Comparison of ENCODE assay signal across 8 cellular contexts in the genomic region with DNA sequence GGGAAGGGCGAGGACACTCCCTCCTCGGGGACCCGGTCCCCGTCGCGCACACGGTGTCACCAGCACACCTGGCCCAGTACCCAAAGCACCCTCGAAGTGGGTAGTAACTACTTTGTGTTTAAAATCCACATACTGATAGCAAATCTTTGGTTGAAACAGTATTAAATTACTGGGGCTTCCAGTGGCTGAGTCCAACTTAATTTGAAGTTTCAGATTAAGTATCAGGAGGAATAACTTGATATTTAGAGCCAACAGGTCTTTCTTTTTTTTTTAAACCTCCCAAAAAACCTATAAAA. TPM values are rescaled to one million over a fixed set of nuclear protein-coding genes. Genes with fewer than 3 reads are reported as not detected.
DNase-seq lines count a peak whose midpoint lies in the region; ATAC-seq and TF ChIP-seq lines count a peak whose summit lies in the region.

No MANE protein-coding gene starts in this region.

- H3K4me3 Mint-ChIP-seq in osteocyte (ENCODE audit: unreplicated experiment): peak overlapping the region; percentile 87

- WGBS in ectodermal cell, 2 experiments: 0 to 1% methylated on average over 7 to 8 of the region's 8 CpGs

- DNase-seq in osteocyte (ENCODE audit: extremely low spot score, unreplicated experiment) (no peak), Ammon's horn (ENCODE audit: low spot score) (no peak), GM20000 (ENCODE audit: low spot score) (no peak)
- DNase-seq in stimulated activated CD4-positive, alpha-beta T cell treated with anti-CD3 and anti-CD28 coated beads, Interleukin-15, amount 100 ng/mL, for 24 hours: no peak

- H3K36me3 ChIP-seq in KOPT-K1 (ENCODE audit: insufficient read depth, low read length) (peaks cover 14% of the 10 kb centered on the region), ectodermal cell (ENCODE audit: control insufficient read depth, insufficient read depth, low read length) (peaks cover 3% of the 10 kb centered on the region)

- H3K4me1 Mint-ChIP-seq in osteocyte (ENCODE audit: unreplicated experiment): peaks cover 17% of the 10 kb centered on the region

- peak overlapping the region; percentile 53 for H3K4me3 ChIP-seq in ectodermal cell (ENCODE audit: insufficient read depth, low read depth, low read length)

- H3K4me1 ChIP-seq in ectodermal cell (ENCODE audit: control insufficient read depth, insufficient read depth, low read length): no peaks in the 10 kb centered on the region

- TF ChIP-seq CTCF in osteocyte (IDR thresholded peaks at IDR 0.05): no peak
- TF ChIP-seq CTCF in GM20000 (IDR thresholded peaks at IDR 0.05; ENCODE audit: extremely low read depth, missing control alignments): no peak

- H3K27me3 ChIP-seq in ectodermal cell (ENCODE audit: control insufficient read depth, insufficient read depth, low read length, poor library complexity, severe bottlenecking): no peaks in the 10 kb centered on the region

- H3K27ac Mint-ChIP-seq in osteocyte (ENCODE audit: unreplicated experiment): peak overlapping the region; percentile 87

- H3K9me3 ChIP-seq in KOPT-K1 (ENCODE audit: insufficient read depth, low read length, poor library complexity, severe bottlenecking) (no peaks in the 10 kb centered on the region), ectodermal cell (ENCODE audit: control insufficient read depth, low read length) (no peaks in the 10 kb centered on the region)

- H3K27ac ChIP-seq in KOPT-K1 (ENCODE audit: low read depth, low read length, poor library complexity, severe bottlenecking): peak overlapping the region; percentile 94
- H3K27ac ChIP-seq in ectodermal cell (ENCODE audit: insufficient read depth, low read depth, low read length, poor library complexity, severe bottlenecking): peak overlapping the region; percentile 99

- H3K9me3 Mint-ChIP-seq in osteocyte (ENCODE audit: unreplicated experiment): no peaks in the 10 kb centered on the region

- H3K27me3 Mint-ChIP-seq in osteocyte (ENCODE audit: unreplicated experiment): no peaks in the 10 kb centered on the region

- ATAC-seq in GM19468 (IDR thresholded peaks at IDR 0.05; ENCODE audit: extremely low read depth, unreplicated experiment): peak; percentile 1
- no peak for ATAC-seq in GM18868 (IDR thresholded peaks at IDR 0.05; ENCODE audit: unreplicated experiment)

- H3K36me3 Mint-ChIP-seq in osteocyte (ENCODE audit: unreplicated experiment): peaks cover 3% of the 10 kb centered on the region

RNA-seq across cellular contexts. Expression of gene ATG10, which starts 0.6 kb away (rescaled TPM):
- 15.4 TPM for polyA plus RNA-seq in ectodermal cell (2013, experiment 1 of 4)
- 17.6 TPM for polyA plus RNA-seq in ectodermal cell (2013, experiment 2 of 4)
- polyA plus RNA-seq in ectodermal cell (2013, experiment 3 of 4): 16.2 TPM
- 17.4 TPM for polyA plus RNA-seq in ectodermal cell (2013, experiment 4 of 4)
- 7.8 and 8.3 TPM in 2 replicates for total RNA-seq in osteocyte
